8 cellular contexts compared by ENCODE assay signal in the genomic region with DNA sequence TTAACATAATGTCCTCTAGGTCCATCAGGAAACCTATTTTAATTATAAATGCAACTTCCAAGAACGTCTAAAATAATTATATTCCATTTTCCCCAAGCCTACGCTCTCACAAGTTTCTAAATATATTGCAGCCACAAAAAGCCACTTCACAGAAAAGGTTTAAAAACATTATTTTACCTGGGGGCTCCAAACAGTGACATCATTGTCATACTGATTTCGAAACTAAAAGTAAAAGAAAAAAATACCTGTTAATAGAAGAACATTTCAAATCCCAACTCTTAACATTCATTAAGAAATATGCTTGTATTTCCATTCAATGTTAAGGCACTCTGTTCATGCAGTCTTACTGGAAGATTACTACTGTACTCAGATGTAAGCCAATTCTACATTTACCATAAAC. TPM values are rescaled to one million over a fixed set of nuclear protein-coding genes. Genes with fewer than 3 reads are reported as not detected.
A peak's percentile ranks its signal among the peaks of the same experiment; 100 is the strongest.
DNase-seq lines count a peak whose midpoint lies in the region; ATAC-seq and TF ChIP-seq lines count a peak whose summit lies in the region.

No MANE protein-coding gene starts in this region.

- H3K79me1 ChIP-seq in H9 (ENCODE audit: insufficient read depth, low read depth, low read length, poor library complexity, severe bottlenecking) = no peaks in the 10 kb centered on the region

- DNase-seq in H9 (no peak), glutamatergic neuron (no peak), amygdala (lab: John Stamatoyannopoulos, UW) (no peak), NK-92 (lab: John Stamatoyannopoulos, UW; ENCODE audit: unreplicated experiment) (no peak)

- H4K20me1 ChIP-seq in H9 (ENCODE audit: control insufficient read depth, insufficient read depth, insufficient read length) = no peaks in the 10 kb centered on the region

- H3K27ac ChIP-seq in H9 (ENCODE audit: insufficient read length, low read depth, low read length) (no peak overlapping the region), skin epidermis (peak overlapping the region in 15 of 21 experiments; percentile 88 to 97 (median 95))

- H2BK15ac ChIP-seq in H9 (ENCODE audit: low read depth, low read length) = no peak overlapping the region

- H3K27me3 ChIP-seq in H9 (ENCODE audit: insufficient read depth, low read length) = no peaks in the 10 kb centered on the region

- H2AFZ ChIP-seq in H9 (ENCODE audit: low read length) = no peak overlapping the region

- H2BK120ac ChIP-seq in H9 (ENCODE audit: low read depth, low read length, poor library complexity, severe bottlenecking) = no peak overlapping the region

- H4K8ac ChIP-seq in H9 (replicated peaks; ENCODE audit: insufficient read length, low read depth, low read length) = no peak overlapping the region

- H2AK5ac ChIP-seq in H9 (ENCODE audit: insufficient read length, low read length) = no peak overlapping the region

- WGBS in H9 (ENCODE audit: extremely low coverage, insufficient read length, low lambda C conversion rate) = no CpG with 5 or more reads among the region's 3 CpGs

- H3K4me2 ChIP-seq in H9 (ENCODE audit: insufficient read depth, insufficient read length, low read length) = peak overlapping the region; percentile 87

- H3K23me2 ChIP-seq in H9 (ENCODE audit: insufficient read length, low read depth, low read length, poor library complexity, severe bottlenecking) = peaks cover 3% of the 10 kb centered on the region

- H3K9me3 Mint-ChIP-seq in H9 (no peaks in the 10 kb centered on the region), glutamatergic neuron (ENCODE audit: unreplicated experiment) (no peaks in the 10 kb centered on the region)

- no peaks in the 10 kb centered on the region for H3K27me3 Mint-ChIP-seq in H9 (ENCODE audit: low read depth)
- H3K27me3 Mint-ChIP-seq in glutamatergic neuron (ENCODE audit: unreplicated experiment) = no peaks in the 10 kb centered on the region

- H3K9me3 ChIP-seq in H9 (ENCODE audit: control insufficient read depth, low read depth, low read length) = no peaks in the 10 kb centered on the region

- peaks cover 14 to 15% of the 10 kb centered on the region in 2 experiments for H3K4me1 Mint-ChIP-seq in H9
- H3K4me1 Mint-ChIP-seq in glutamatergic neuron (ENCODE audit: low read depth, unreplicated experiment) = peaks cover 6% of the 10 kb centered on the region

- no peak overlapping the region for H3K23ac ChIP-seq in H9 (ENCODE audit: insufficient read length, low read depth, low read length)

- H3K27ac Mint-ChIP-seq in H9 (no peak overlapping the region), glutamatergic neuron (ENCODE audit: unreplicated experiment) (peak overlapping the region; percentile 36)

- H3K4ac ChIP-seq in H9 (ENCODE audit: low read depth, low read length) = no peak overlapping the region

- no peak overlapping the region for H3K56ac ChIP-seq in H9 (ENCODE audit: insufficient read length, low read depth, low read length)

- H3K9ac ChIP-seq in H9 (ENCODE audit: extremely low read depth, insufficient read length, low read length) = peak overlapping the region; percentile 90

- H4K5ac ChIP-seq in H9 (ENCODE audit: insufficient read length, low read depth, low read length) = no peak overlapping the region

- H2BK12ac ChIP-seq in H9 (ENCODE audit: insufficient read length, low read depth, low read length) = no peak overlapping the region

- no peak overlapping the region for H2BK5ac ChIP-seq in H9 (ENCODE audit: insufficient read length, low read length)

- H3K4me3 Mint-ChIP-seq in H9 = peak overlapping the region; percentile 95 to 98
- H3K4me3 Mint-ChIP-seq in glutamatergic neuron (ENCODE audit: unreplicated experiment) = peak overlapping the region; percentile 97

- no peak overlapping the region for H4K91ac ChIP-seq in H9 (ENCODE audit: insufficient read length, low read depth, low read length)

- H3K79me2 ChIP-seq in H9 (ENCODE audit: insufficient read depth, low read length) = peaks cover 7% of the 10 kb centered on the region; the same call in 1 of the 2 replicates

- no peak overlapping the region for H3K14ac ChIP-seq in H9 (ENCODE audit: insufficient read depth, low read length)

- no peak overlapping the region for H3K18ac ChIP-seq in H9 (ENCODE audit: insufficient read length, low read depth, low read length)

- no peaks in the 10 kb centered on the region for H3K4me1 ChIP-seq in H9 (ENCODE audit: insufficient read depth, low read length)

- ATAC-seq in HG02870 (IDR thresholded peaks at IDR 0.05; ENCODE audit: unreplicated experiment) (no peak), HG03280 (IDR thresholded peaks at IDR 0.05; ENCODE audit: unreplicated experiment) (no peak)

- TF ChIP-seq CTCF in H9 (conservative IDR thresholded peaks at IDR 0.05) (no peak), WI38 (IDR thresholded peaks at IDR 0.05; ENCODE audit: low read depth, low read length) (no peak), glutamatergic neuron (IDR thresholded peaks at IDR 0.05; ENCODE audit: partially characterized antibody, unreplicated experiment) (no peak)

- no peak overlapping the region for H2BK20ac ChIP-seq in H9 (ENCODE audit: low read depth, low read length, poor library complexity, severe bottlenecking)

- H3K4me3 ChIP-seq in WI38 (ENCODE audit: low read depth, low read length) = peak overlapping the region; percentile 99
- H3K4me3 ChIP-seq in skin epidermis = peak overlapping the region in 6 of 7 experiments; percentile 61 to 95 (median 77)

- H3K36me3 Mint-ChIP-seq in H9 (ENCODE audit: insufficient read depth in 1 of 3, low read depth in 3 of 3) = peaks cover 11 to 33% (median 30%) of the 10 kb centered on the region in 3 experiments; a peak in 6 of 7 replicates
- H3K36me3 Mint-ChIP-seq in glutamatergic neuron (ENCODE audit: unreplicated experiment) = no peaks in the 10 kb centered on the region

- no peak overlapping the region for H3T11ph ChIP-seq in H9 (ENCODE audit: low read length)

RNA-seq across cellular contexts. Expression of gene PSMA1, which starts 1.4 kb away (rescaled TPM):
- total RNA-seq in H9 (2021) = 167 and 176 TPM in 2 replicates
- total RNA-seq in glutamatergic neuron (ENCODE audit: unreplicated experiment) = 137 TPM

RNA-seq across cellular contexts. Expression of gene COPB1, which starts 19.2 kb away (rescaled TPM):
- total RNA-seq in H9 (2021) = 71.6 and 73.1 TPM in 2 replicates
- total RNA-seq in glutamatergic neuron (ENCODE audit: unreplicated experiment) = 99.4 TPM
